Comparison of ENCODE assay signal across 1 cellular context in the genomic region with DNA sequence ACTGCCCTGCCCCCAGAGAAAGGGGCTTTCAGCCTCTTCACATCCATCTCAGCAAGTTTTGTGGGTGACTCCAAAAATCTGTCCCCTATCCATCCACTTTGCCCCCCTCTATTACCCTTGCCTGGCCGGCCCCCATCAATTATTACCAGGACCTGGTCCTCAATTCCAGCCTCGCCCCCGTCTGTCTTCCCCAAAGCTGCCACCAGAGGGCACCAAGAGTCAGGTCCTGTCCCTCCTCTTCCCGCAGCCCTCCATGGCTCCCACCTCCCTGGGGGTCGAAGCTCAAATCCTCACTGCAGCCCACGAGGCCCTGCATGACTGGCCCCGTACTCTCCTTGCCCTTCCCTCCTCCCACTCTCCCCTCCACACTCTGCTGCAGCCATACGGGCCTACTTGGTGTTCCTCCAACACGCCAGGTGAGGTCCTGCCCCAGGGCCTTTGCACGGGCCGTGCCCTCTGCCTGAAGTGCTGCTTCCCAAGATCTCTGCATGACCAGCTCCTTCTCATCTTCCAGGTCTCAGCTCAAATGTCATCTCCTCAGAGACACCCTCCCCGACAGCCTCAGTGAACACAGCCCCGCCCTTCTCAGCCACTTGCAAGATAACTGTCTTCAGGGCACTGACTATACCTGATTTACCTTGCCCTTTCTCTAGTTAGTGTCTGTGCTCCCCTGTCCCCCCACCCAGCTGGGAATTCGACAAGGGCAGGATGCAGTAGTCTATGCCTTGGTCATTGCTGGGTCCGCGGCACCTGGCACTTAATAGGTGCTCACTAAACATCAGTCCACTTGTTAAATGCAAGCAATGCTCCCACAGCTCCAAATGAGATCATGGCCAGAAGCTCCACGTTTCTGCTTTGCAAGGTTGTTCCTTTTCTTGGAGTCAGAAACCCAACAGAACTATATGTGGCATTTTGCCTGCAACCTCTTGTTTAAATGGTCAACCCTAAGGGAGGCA.
TF ChIP-seq lines count a peak whose summit lies in the region.

No MANE protein-coding gene starts in this region.

TF ChIP-seq in HepG2, 621 proteins besides CTCF, POLR2A, EP300 and RAD21 (continued from another document and continues in another):
- TF ChIP-seq, protein P1, sequence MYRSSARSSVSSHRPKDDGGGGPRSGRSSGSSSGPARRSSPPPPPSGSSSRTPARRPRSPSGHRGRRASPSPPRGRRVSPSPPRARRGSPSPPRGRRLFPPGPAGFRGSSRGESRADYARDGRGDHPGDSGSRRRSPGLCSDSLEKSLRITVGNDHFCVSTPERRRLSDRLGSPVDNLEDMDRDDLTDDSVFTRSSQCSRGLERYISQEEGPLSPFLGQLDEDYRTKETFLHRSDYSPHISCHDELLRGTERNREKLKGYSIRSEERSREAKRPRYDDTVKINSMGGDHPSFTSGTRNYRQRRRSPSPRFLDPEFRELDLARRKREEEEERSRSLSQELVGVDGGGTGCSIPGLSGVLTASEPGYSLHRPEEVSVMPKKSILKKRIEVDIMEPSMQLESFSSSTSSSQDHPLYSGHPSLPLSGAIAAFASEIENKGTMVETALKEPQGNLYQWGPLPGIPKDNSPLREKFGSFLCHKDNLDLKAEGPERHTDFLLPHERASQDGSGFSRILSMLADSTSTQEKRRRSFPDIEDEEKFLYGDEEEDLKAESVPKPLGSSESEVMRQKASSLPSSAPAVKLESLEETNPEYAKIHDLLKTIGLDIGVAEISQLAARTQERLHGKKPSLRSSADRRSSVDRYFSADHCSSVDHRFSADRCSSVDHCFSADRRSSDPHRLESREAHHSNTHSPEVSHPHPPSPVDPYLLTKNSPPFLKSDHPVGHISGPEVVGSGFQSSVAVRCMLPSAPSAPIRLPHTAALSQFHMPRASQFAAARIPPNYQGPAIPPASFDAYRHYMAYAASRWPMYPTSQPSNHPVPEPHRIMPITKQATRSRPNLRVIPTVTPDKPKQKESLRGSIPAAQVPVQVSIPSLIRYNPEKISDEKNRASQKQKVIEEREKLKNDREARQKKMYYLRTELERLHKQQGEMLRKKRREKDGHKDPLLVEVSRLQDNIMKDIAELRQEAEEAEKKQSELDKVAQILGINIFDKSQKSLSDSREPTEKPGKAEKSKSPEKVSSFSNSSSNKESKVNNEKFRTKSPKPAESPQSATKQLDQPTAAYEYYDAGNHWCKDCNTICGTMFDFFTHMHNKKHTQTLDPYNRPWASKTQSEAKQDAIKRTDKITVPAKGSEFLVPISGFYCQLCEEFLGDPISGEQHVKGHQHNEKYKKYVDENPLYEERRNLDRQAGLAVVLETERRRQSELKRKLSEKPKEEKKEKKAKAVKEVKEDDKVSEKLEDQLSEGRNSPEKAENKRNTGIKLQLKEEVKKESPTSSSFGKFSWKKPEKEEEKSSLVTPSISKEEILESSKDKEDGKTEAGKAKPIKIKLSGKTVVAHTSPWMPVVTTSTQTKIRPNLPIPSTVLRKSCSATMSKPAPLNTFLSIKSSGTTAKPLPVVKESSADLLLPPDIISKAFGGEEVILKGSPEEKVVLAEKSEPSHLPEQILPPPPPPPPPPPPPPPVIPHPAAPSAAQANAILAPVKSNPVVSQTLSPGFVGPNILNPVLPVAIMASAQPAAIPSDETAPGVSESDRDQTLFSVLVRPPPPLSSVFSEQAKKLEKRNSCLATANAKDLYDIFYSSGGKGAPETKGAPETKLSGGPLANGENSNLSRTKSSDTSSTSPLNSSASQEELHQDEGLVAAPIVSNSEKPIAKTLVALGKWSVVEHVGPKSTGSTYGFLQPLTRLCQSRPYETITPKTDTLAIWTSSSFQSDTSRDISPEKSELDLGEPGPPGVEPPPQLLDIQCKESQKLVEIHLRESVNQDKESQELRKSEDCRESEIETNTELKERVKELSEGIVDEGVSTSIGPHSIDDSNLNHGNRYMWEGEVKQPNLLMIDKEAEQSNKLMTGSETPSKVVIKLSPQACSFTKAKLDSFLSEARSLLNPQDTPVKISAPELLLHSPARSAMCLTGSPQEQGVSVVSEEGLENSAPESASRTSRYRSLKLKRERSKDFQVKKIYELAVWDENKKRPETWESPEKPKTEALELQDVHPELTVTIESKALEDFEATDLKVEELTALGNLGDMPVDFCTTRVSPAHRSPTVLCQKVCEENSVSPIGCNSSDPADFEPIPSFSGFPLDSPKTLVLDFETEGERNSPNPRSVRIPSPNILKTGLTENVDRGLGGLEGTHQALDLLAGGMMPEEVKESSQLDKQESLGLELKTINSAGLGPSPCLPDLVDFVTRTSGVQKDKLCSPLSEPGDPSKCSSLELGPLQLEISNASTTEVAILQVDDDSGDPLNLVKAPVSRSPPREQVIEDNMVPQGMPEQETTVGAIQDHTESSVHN (CRISPR knock-in tag; IDR thresholded peaks at IDR 0.05), result no peak
- TF ChIP-seq ZMAT3 (CRISPR knock-in tag; conservative IDR thresholded peaks at IDR 0.05), result no peak
- TF ChIP-seq SCMH1 (CRISPR knock-in tag; IDR thresholded peaks at IDR 0.05; ENCODE audit: borderline replicate concordance), result no peak
- TF ChIP-seq, protein P2, sequence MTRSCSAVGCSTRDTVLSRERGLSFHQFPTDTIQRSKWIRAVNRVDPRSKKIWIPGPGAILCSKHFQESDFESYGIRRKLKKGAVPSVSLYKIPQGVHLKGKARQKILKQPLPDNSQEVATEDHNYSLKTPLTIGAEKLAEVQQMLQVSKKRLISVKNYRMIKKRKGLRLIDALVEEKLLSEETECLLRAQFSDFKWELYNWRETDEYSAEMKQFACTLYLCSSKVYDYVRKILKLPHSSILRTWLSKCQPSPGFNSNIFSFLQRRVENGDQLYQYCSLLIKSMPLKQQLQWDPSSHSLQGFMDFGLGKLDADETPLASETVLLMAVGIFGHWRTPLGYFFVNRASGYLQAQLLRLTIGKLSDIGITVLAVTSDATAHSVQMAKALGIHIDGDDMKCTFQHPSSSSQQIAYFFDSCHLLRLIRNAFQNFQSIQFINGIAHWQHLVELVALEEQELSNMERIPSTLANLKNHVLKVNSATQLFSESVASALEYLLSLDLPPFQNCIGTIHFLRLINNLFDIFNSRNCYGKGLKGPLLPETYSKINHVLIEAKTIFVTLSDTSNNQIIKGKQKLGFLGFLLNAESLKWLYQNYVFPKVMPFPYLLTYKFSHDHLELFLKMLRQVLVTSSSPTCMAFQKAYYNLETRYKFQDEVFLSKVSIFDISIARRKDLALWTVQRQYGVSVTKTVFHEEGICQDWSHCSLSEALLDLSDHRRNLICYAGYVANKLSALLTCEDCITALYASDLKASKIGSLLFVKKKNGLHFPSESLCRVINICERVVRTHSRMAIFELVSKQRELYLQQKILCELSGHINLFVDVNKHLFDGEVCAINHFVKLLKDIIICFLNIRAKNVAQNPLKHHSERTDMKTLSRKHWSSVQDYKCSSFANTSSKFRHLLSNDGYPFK (CRISPR knock-in tag; IDR thresholded peaks at IDR 0.05; ENCODE audit: borderline replicate concordance), result no peak
- TF ChIP-seq, protein P3, sequence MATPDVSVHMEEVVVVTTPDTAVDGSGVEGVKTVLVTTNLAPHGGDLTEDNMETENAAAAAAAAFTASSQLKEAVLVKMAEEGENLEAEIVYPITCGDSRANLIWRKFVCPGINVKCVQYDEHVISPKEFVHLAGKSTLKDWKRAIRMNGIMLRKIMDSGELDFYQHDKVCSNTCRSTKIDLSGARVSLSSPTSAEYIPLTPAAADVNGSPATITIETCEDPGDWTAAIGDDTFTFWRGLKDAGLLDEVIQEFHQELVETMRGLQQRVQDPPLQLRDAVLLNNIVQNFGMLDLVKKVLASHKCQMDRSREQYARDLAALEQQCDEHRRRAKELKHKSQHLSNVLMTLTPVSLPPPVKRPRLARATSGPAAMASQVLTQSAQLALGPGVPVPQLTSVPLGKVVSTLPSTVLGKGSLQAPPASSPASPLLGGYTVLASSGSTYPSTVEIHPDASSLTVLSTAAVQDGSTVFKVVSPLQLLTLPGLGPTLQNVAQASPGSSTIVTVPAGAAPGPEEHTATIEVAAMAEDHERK (CRISPR knock-in tag; IDR thresholded peaks at IDR 0.05; ENCODE audit: low read depth), result no peak
- no peak for TF ChIP-seq ARID2 (CRISPR knock-in tag; IDR thresholded peaks at IDR 0.05; ENCODE audit: borderline replicate concordance)
- TF ChIP-seq, protein P4, sequence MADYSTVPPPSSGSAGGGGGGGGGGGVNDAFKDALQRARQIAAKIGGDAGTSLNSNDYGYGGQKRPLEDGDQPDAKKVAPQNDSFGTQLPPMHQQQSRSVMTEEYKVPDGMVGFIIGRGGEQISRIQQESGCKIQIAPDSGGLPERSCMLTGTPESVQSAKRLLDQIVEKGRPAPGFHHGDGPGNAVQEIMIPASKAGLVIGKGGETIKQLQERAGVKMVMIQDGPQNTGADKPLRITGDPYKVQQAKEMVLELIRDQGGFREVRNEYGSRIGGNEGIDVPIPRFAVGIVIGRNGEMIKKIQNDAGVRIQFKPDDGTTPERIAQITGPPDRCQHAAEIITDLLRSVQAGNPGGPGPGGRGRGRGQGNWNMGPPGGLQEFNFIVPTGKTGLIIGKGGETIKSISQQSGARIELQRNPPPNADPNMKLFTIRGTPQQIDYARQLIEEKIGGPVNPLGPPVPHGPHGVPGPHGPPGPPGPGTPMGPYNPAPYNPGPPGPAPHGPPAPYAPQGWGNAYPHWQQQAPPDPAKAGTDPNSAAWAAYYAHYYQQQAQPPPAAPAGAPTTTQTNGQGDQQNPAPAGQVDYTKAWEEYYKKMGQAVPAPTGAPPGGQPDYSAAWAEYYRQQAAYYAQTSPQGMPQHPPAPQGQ (CRISPR knock-in tag; IDR thresholded peaks at IDR 0.05; ENCODE audit: borderline replicate concordance), result no peak
- TF ChIP-seq ZNF468 (CRISPR knock-in tag; IDR thresholded peaks at IDR 0.05), result no peak
- TF ChIP-seq CEBPG (CRISPR knock-in tag; IDR thresholded peaks at IDR 0.05), result no peak
- TF ChIP-seq ZNF550 (CRISPR knock-in tag; IDR thresholded peaks at IDR 0.05; ENCODE audit: borderline replicate concordance), result no peak
- TF ChIP-seq, protein P5, sequence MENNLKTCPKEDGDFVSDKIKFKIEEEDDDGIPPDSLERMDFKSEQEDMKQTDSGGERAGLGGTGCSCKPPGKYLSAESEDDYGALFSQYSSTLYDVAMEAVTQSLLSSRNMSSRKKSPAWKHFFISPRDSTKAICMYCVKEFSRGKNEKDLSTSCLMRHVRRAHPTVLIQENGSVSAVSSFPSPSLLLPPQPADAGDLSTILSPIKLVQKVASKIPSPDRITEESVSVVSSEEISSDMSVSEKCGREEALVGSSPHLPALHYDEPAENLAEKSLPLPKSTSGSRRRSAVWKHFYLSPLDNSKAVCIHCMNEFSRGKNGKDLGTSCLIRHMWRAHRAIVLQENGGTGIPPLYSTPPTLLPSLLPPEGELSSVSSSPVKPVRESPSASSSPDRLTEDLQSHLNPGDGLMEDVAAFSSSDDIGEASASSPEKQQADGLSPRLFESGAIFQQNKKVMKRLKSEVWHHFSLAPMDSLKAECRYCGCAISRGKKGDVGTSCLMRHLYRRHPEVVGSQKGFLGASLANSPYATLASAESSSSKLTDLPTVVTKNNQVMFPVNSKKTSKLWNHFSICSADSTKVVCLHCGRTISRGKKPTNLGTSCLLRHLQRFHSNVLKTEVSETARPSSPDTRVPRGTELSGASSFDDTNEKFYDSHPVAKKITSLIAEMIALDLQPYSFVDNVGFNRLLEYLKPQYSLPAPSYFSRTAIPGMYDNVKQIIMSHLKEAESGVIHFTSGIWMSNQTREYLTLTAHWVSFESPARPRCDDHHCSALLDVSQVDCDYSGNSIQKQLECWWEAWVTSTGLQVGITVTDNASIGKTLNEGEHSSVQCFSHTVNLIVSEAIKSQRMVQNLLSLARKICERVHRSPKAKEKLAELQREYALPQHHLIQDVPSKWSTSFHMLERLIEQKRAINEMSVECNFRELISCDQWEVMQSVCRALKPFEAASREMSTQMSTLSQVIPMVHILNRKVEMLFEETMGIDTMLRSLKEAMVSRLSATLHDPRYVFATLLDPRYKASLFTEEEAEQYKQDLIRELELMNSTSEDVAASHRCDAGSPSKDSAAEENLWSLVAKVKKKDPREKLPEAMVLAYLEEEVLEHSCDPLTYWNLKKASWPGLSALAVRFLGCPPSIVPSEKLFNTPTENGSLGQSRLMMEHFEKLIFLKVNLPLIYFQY (CRISPR knock-in tag; IDR thresholded peaks at IDR 0.05; ENCODE audit: borderline replicate concordance), result no peak
- TF ChIP-seq ZC3H4 (CRISPR knock-in tag; IDR thresholded peaks at IDR 0.05; ENCODE audit: borderline replicate concordance), result no peak
- no peak for TF ChIP-seq FOXJ3 (CRISPR knock-in tag; IDR thresholded peaks at IDR 0.05; ENCODE audit: borderline replicate concordance)
- no peak for TF ChIP-seq ZNF558 (CRISPR knock-in tag; IDR thresholded peaks at IDR 0.05; ENCODE audit: borderline replicate concordance)
- no peak for TF ChIP-seq HDAC6 (IDR thresholded peaks at IDR 0.05; ENCODE audit: low read depth, low read length)
- TF ChIP-seq RBM39 (IDR thresholded peaks at IDR 0.05; ENCODE audit: low read depth, low read length, poor library complexity, severe bottlenecking), result no peak
- TF ChIP-seq ZNF724P (CRISPR knock-in tag; IDR thresholded peaks at IDR 0.05; ENCODE audit: borderline replicate concordance), result no peak
- TF ChIP-seq ZNF256 (CRISPR knock-in tag; conservative IDR thresholded peaks at IDR 0.05), result no peak
- TF ChIP-seq, protein P6, sequence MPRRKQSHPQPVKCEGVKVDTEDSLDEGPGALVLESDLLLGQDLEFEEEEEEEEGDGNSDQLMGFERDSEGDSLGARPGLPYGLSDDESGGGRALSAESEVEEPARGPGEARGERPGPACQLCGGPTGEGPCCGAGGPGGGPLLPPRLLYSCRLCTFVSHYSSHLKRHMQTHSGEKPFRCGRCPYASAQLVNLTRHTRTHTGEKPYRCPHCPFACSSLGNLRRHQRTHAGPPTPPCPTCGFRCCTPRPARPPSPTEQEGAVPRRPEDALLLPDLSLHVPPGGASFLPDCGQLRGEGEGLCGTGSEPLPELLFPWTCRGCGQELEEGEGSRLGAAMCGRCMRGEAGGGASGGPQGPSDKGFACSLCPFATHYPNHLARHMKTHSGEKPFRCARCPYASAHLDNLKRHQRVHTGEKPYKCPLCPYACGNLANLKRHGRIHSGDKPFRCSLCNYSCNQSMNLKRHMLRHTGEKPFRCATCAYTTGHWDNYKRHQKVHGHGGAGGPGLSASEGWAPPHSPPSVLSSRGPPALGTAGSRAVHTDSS (CRISPR knock-in tag; conservative IDR thresholded peaks at IDR 0.05), result no peak
- TF ChIP-seq, protein P7, sequence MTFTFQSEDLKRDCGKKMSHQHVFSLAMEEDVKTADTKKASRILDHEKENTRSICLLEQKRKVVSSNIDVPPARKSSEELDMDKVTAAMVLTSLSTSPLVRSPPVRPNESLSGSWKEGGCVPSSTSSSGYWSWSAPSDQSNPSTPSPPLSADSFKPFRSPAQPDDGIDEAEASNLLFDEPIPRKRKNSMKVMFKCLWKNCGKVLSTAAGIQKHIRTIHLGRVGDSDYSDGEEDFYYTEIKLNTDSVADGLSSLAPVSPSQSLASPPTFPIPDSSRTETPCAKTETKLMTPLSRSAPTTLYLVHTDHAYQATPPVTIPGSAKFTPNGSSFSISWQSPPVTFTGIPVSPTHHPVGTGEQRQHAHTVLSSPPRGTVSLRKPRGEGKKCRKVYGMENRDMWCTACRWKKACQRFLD (CRISPR knock-in tag; IDR thresholded peaks at IDR 0.05; ENCODE audit: borderline replicate concordance), result no peak; the same call in 1 of the 2 replicates
- TF ChIP-seq, protein P8, sequence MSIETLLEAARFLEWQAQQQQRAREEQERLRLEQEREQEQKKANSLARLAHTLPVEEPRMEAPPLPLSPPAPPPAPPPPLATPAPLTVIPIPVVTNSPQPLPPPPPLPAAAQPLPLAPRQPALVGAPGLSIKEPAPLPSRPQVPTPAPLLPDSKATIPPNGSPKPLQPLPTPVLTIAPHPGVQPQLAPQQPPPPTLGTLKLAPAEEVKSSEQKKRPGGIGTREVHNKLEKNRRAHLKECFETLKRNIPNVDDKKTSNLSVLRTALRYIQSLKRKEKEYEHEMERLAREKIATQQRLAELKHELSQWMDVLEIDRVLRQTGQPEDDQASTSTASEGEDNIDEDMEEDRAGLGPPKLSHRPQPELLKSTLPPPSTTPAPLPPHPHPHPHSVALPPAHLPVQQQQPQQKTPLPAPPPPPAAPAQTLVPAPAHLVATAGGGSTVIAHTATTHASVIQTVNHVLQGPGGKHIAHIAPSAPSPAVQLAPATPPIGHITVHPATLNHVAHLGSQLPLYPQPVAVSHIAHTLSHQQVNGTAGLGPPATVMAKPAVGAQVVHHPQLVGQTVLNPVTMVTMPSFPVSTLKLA (IDR thresholded peaks at IDR 0.05), result no peak
- no peak for TF ChIP-seq ZNF816 (CRISPR knock-in tag; IDR thresholded peaks at IDR 0.05; ENCODE audit: borderline replicate concordance)
- TF ChIP-seq ZNF337 (CRISPR knock-in tag; IDR thresholded peaks at IDR 0.05; ENCODE audit: borderline replicate concordance, low read depth), result no peak
